ENCODE assay signal across 1 cellular context in the genomic region with DNA sequence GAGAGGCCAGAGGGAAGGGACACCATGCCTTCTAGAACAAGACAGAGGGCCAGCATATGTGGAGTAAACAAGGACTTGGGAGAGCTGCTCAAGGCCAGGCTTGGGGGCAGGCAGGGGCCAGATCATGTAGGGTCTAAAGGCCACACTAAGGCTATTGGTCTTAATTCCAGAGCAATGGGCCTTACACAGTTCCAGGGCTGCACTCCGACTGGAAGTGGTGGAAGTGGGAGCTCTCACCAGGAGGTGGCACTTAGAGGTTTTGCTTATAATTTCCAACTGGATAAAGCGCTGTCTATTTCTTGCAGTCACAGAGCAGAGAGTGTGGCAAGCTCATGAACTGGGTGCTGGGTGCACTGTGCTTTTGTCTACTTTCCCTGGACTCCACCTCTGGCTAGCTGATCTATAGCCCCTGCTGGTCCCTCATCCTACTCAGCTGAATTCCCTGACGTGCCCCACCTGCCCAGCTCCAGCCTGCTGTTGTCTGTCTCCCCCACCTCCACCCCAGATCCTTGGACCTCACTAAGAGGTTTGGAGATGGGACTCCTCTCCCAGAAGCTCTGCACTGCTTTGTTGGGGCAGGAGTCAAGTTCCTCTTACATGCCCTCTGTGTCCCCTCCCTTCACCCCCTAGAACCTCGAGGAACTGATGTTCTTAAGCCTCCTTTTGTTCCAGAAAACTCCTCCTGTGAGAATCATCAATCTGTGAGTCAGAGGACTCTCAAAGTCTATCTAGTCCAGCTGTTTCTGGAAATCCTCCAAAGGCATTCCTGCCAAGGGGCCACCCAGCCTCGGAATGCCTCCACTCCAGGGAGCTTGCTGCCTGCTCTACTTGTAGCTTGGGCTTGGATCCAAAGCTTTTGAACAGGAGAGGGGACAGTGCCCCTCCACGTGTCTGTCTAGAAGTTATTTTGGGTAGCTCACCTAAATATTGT.
TF ChIP-seq lines count a peak whose summit lies in the region.

No MANE protein-coding gene starts in this region.

TF ChIP-seq in SK-N-SH treated with all-trans-retinoic acid at 6 μM for 48 hours, 23 proteins besides CTCF, POLR2A, EP300 and RAD21 (continued from another document):
- TF ChIP-seq, protein P1, sequence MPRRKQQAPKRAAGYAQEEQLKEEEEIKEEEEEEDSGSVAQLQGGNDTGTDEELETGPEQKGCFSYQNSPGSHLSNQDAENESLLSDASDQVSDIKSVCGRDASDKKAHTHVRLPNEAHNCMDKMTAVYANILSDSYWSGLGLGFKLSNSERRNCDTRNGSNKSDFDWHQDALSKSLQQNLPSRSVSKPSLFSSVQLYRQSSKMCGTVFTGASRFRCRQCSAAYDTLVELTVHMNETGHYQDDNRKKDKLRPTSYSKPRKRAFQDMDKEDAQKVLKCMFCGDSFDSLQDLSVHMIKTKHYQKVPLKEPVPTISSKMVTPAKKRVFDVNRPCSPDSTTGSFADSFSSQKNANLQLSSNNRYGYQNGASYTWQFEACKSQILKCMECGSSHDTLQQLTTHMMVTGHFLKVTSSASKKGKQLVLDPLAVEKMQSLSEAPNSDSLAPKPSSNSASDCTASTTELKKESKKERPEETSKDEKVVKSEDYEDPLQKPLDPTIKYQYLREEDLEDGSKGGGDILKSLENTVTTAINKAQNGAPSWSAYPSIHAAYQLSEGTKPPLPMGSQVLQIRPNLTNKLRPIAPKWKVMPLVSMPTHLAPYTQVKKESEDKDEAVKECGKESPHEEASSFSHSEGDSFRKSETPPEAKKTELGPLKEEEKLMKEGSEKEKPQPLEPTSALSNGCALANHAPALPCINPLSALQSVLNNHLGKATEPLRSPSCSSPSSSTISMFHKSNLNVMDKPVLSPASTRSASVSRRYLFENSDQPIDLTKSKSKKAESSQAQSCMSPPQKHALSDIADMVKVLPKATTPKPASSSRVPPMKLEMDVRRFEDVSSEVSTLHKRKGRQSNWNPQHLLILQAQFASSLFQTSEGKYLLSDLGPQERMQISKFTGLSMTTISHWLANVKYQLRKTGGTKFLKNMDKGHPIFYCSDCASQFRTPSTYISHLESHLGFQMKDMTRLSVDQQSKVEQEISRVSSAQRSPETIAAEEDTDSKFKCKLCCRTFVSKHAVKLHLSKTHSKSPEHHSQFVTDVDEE (CRISPR knock-in tag; IDR thresholded peaks at IDR 0.05): no peak
- no peak for TF ChIP-seq RARB (CRISPR knock-in tag; IDR thresholded peaks at IDR 0.05)
TF ChIP-seq in SK-N-SH treated with all-trans-retinoic acid at 6 μM for 48 hours: peak in this region for 0.
